ENCODE assay signal across 15 cellular contexts in genomic region chr22:49903322-49904039, GRCh38. TPM values are rescaled to one million over a fixed set of nuclear protein-coding genes. Genes with fewer than 3 reads are reported as not detected.
DNase-seq lines count a peak whose midpoint lies in the region; ATAC-seq and TF ChIP-seq lines count a peak whose summit lies in the region.
"Had no signal": no experiment of that assay in that cellular context is flagged by ENCODE, and none has a peak within 500 bp of the region (broad histone marks: within the 10 kb centered on the region; RNA-seq: fewer than 3 reads in every experiment).

No MANE protein-coding gene starts in this region.

- ATAC-seq in left cardiac atrium (peak; percentile 21 to 61), GM19397 (IDR thresholded peaks at IDR 0.05; ENCODE audit: unreplicated experiment) (no peak), natural killer cell (no peak)
- ATAC-seq: mucosa of descending colon; stimulated activated naive CD8-positive, alpha-beta T cell treated with anti-CD3 and anti-CD28 coated beads, Interleukin-15, amount 100 ng/mL, for 72 hours; T-helper 17 cell had no signal

- no peaks in the 10 kb centered on the region for H3K27me3 ChIP-seq in BE2C
- H3K27me3 ChIP-seq: neutrophil had no signal

- TF ChIP-seq CTCF in BE2C (IDR thresholded peaks at IDR 0.05; ENCODE audit: low read depth, low read length), result no peak
- TF ChIP-seq CTCF in natural killer cell (IDR thresholded peaks at IDR 0.05), result no peak

- DNase-seq in DMS53 (lab: John Stamatoyannopoulos, UW) (peak; percentile 14), DMS53 treated with DMSO at 0.1 percent for 48 hours (lab: John Stamatoyannopoulos, UW; ENCODE audit: unreplicated experiment) (no peak), BE2C (peak; percentile 76), NCI-H2107 (lab: John Stamatoyannopoulos, UW) (peak; percentile 55), left cardiac atrium (no peak), natural killer cell (no peak)
- DNase-seq in activated T-cell treated with anti-CD3 and anti-CD28 coated beads, Interleukin-2, amount 50 U/mL, for 48 hours, result no peak
- DNase-seq: activated B cell treated with CpG ODN at 0.5 μM for 24 hours; amygdala; stimulated activated naive CD8-positive, alpha-beta T cell treated with anti-CD3 and anti-CD28 coated beads, Interleukin-15, amount 100 ng/mL, for 72 hours; T-helper 17 cell had no signal

- H3K36me3 Mint-ChIP-seq in natural killer cell, result peaks cover 6% of the 10 kb centered on the region

- peaks cover 25% of the 10 kb centered on the region for H3K36me3 ChIP-seq in BE2C

- peaks cover 0 to 2% of the 10 kb centered on the region in 2 donors for H3K9me3 Mint-ChIP-seq in natural killer cell
- H3K9me3 Mint-ChIP-seq: activated B cell treated with CpG ODN at 0.5 μM for 24 hours, type B pancreatic cell had no signal

- no peak overlapping the region for H3K4me3 Mint-ChIP-seq in natural killer cell
- H3K4me3 Mint-ChIP-seq: activated B cell treated with CpG ODN at 0.5 μM for 24 hours; stimulated activated naive CD8-positive, alpha-beta T cell treated with anti-CD3 and anti-CD28 coated beads, Interleukin-15, amount 100 ng/mL, for 72 hours; T-helper 17 cell; type B pancreatic cell had no signal

- H3K4me1 ChIP-seq in BE2C, result peaks cover 5% of the 10 kb centered on the region; the same call in 1 of the 2 replicates

- H3K9me3 ChIP-seq in BE2C, result no peaks in the 10 kb centered on the region
- H3K9me3 ChIP-seq: mucosa of descending colon, neutrophil had no signal

- H3K4me1 Mint-ChIP-seq in natural killer cell, result peaks cover 19 to 32% of the 10 kb centered on the region in 2 donors
- H3K4me1 Mint-ChIP-seq: activated B cell treated with CpG ODN at 0.5 μM for 24 hours had no signal

- intact Hi-C loops in left cardiac atrium (cut with DNase I), result no loop called here
- intact Hi-C loops in natural killer cell (cut with micrococcal nuclease), result no loop called here

- H3K27ac Mint-ChIP-seq in natural killer cell, result no peak overlapping the region
- H3K27ac Mint-ChIP-seq: activated B cell treated with CpG ODN at 0.5 μM for 24 hours, T-helper 17 cell, type B pancreatic cell had no signal

- no peak overlapping the region for H3K4me3 ChIP-seq in BE2C (ENCODE audit: low read depth, low read length)
- H3K4me3 ChIP-seq: mucosa of descending colon had no signal

- no peaks in the 10 kb centered on the region for H3K27me3 Mint-ChIP-seq in natural killer cell (ENCODE audit: low read depth in 2 of 2)
- H3K27me3 Mint-ChIP-seq: activated B cell treated with CpG ODN at 0.5 μM for 24 hours; stimulated activated naive CD8-positive, alpha-beta T cell treated with anti-CD3 and anti-CD28 coated beads, Interleukin-15, amount 100 ng/mL, for 72 hours; T-helper 17 cell; type B pancreatic cell had no signal

RNA-seq across cellular contexts. Expression of gene ALG12, which starts 14.8 kb away (rescaled TPM):
- polyA plus RNA-seq in BE2C (2012; ENCODE audit: insufficient read depth, insufficient read length, low read depth), result 36.3 TPM
- 10 to 100 TPM; 15.3 to 15.9 TPM for total RNA-seq in left cardiac atrium
- 10 to 100 TPM; 17.2 to 22.7 (median 19.2) TPM for total RNA-seq in natural killer cell

RNA-seq across cellular contexts. Expression of gene CRELD2, which starts 15.0 kb away (rescaled TPM):
- polyA plus RNA-seq in BE2C (2012; ENCODE audit: insufficient read depth, insufficient read length, low read depth), result 33.2 TPM
- total RNA-seq in left cardiac atrium (10 to 100 TPM; 30.1 to 43.7 TPM), natural killer cell (10 to 100 TPM; 45.1 to 69.8 (median 48.5) TPM)

RNA-seq across cellular contexts. Expression of gene ZBED4, which starts 49.8 kb away (rescaled TPM):
- 31.0 TPM for polyA plus RNA-seq in BE2C (2012; ENCODE audit: insufficient read depth, insufficient read length, low read depth)
- total RNA-seq in left cardiac atrium (1 to 10 TPM; 4.4 to 6.7 TPM), natural killer cell (10 to 100 TPM; 21.1 to 24.5 (median 22.7) TPM)

RNA-seq across cellular contexts. Expression of gene PIM3, which starts 57.1 kb away (rescaled TPM):
- polyA plus RNA-seq in BE2C (2012; ENCODE audit: insufficient read depth, insufficient read length, low read depth), result 286 TPM
- total RNA-seq in left cardiac atrium (10 to 100 TPM; 44.1 to 66.8 TPM), natural killer cell (100 to 1,000 TPM; 107 to 130 (median 129) TPM)

Comparison
In these comparisons a context has a peak if more than half of its experiments do, and no peak if none do; other contexts are left out.
1. DNase-seq: peak in DMS53 (single experiment), BE2C (single experiment) and NCI-H2107 (single experiment); none in DMS53 treated with DMSO at 0.1 percent for 48 hours (single experiment), left cardiac atrium (single experiment), natural killer cell (single experiment) and activated T-cell treated with anti-CD3 and anti-CD28 coated beads, Interleukin-2, amount 50 U/mL, for 48 hours (0 of 2).
2. ATAC-seq: peak in left cardiac atrium (2 of 2); none in GM19397 (single experiment) and natural killer cell (0 of 3).